17 cellular contexts compared by ENCODE assay signal in the genomic region with DNA sequence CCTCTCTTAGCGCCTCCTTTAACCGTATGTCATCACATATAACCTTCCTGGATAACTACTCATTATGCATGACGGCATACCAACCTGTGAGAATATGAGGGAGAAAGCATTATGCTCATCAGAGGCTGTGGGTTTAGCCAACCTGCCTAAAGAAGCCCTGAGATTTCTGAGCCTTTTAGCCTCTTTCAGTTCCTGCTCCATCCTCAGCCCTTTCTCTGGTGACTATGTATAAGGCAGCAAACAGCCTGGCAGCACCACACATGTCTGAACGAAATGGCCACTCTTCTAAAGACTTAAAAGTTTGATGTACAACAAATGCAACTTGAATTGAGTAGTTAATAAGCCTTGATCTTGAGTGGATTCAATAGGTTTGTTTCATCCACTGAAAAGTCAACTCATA.
DNase-seq lines count a peak whose midpoint lies in the region; ATAC-seq, FAIRE-seq and TF ChIP-seq lines count a peak whose summit lies in the region.
"Had no signal": no experiment of that assay in that cellular context is flagged by ENCODE, and none has a peak within 500 bp of the region (broad histone marks: within the 10 kb centered on the region; RNA-seq: fewer than 3 reads in every experiment).

No MANE protein-coding gene starts in this region.

- POLR2A ChIA-PET in K562 (lab: Yijun Ruan, JAX), result interaction anchor here (0.8 kb wide), 1 partner anchor 64 kb away, joined by 3 read pairs; no protein-coding TSS in a partner anchor
- POLR2A ChIA-PET in endothelial cell of umbilical vein (lab: Charles Lee), result no interaction called here
- POLR2A ChIA-PET in A673 (lab: Charles Lee; ENCODE audit: low non-redundant PET), result no interaction called here

- H3K23ac ChIP-seq in neuronal stem cell (ENCODE audit: low read depth, low read length, poor library complexity), result no peak overlapping the region

- H3K9ac ChIP-seq in HUES48 (ENCODE audit: low read depth, low read length) (no peak overlapping the region), K562 (ENCODE audit: insufficient read depth in 1 of 2, low read depth in 2 of 2, low read length in 2 of 2) (no peak overlapping the region), endothelial cell of umbilical vein (replicated peaks; ENCODE audit: extremely low read depth, insufficient read depth, low read length) (no peak overlapping the region), neuronal stem cell (ENCODE audit: low read depth, low read length, poor library complexity) (no peak overlapping the region)

- no peak overlapping the region for H2BK120ac ChIP-seq in neuronal stem cell (ENCODE audit: low read depth, low read length)

- no peak overlapping the region for H2AK5ac ChIP-seq in neuronal stem cell (ENCODE audit: low read depth, low read length)

- ATAC-seq in K562 (no peak), HG03354 (IDR thresholded peaks at IDR 0.05; ENCODE audit: poor library complexity, severe bottlenecking, unreplicated experiment) (no peak)

- no peak overlapping the region for H4K91ac ChIP-seq in neuronal stem cell (ENCODE audit: low read depth, low read length, poor library complexity)

- BruUV-seq in K562 (replicated peaks; lab: Mats Ljungman, UMichigan) (no TSS peak), endothelial cell of umbilical vein (replicated peaks; lab: Mats Ljungman, UMichigan) (no TSS peak), A673 (replicated peaks; lab: Mats Ljungman, UMichigan) (no TSS peak)

- H3K27me3 ChIP-seq in HUES48 (ENCODE audit: control insufficient read depth, insufficient read depth, low read length), result peaks cover 34% of the 10 kb centered on the region
- no peaks in the 10 kb centered on the region for H3K27me3 ChIP-seq in K562 (ENCODE audit: control insufficient read depth in 2 of 2, insufficient read depth in 2 of 2, low read length in 2 of 2)
- H3K27me3 ChIP-seq in endothelial cell of umbilical vein (ENCODE audit: control insufficient read depth in 2 of 2, insufficient read depth in 2 of 2, low read length in 2 of 2), result peaks cover 8 to 12% of the 10 kb centered on the region in 2 experiments
- H3K27me3 ChIP-seq in neuronal stem cell (ENCODE audit: control insufficient read depth in 3 of 3, insufficient read depth in 3 of 3, low read depth in 1 of 3, low read length in 3 of 3), result no peaks in the 10 kb centered on the region
- no peaks in the 10 kb centered on the region for H3K27me3 ChIP-seq in A673 (replicated peaks; ENCODE audit: insufficient read depth, low read depth, low read length, poor library complexity)

- no peak overlapping the region for H2BK15ac ChIP-seq in neuronal stem cell (ENCODE audit: low read length)

- H2AFZ ChIP-seq in K562 (ENCODE audit: low read depth, low read length) (no peak overlapping the region), endothelial cell of umbilical vein (ENCODE audit: low read depth, low read length) (no peak overlapping the region), neuronal stem cell (ENCODE audit: low read length) (no peak overlapping the region)

- dilution Hi-C loops in endothelial cell of umbilical vein (cut with MboI; ENCODE audit: extremely low pct_ligation_motif_present, low sequenced_read_pairs), result no loop called here

- no peak overlapping the region for H4K8ac ChIP-seq in neuronal stem cell (ENCODE audit: low read depth, low read length)

- H3K36me3 ChIP-seq in HUES48 (ENCODE audit: control insufficient read depth, insufficient read depth, low read length) (no peaks in the 10 kb centered on the region), K562 (ENCODE audit: control insufficient read depth, insufficient read depth, low read length) (no peaks in the 10 kb centered on the region), endothelial cell of umbilical vein (ENCODE audit: control insufficient read depth in 2 of 2, extremely low read depth in 1 of 2, insufficient read depth in 2 of 2, low read length in 2 of 2) (no peaks in the 10 kb centered on the region), neuronal stem cell (replicated peaks in 1 of 2; ENCODE audit: control insufficient read depth in 2 of 2, insufficient read depth in 2 of 2, low read length in 2 of 2) (peaks cover 0 to 2% of the 10 kb centered on the region in 2 donors), A673 (ENCODE audit: insufficient read depth, low read length, poor library complexity, severe bottlenecking) (no peaks in the 10 kb centered on the region)

- H3K4me3 ChIP-seq in HUES48 (ENCODE audit: low read depth, low read length), result no peak overlapping the region
- no peak overlapping the region for H3K4me3 ChIP-seq in K562
- H3K4me3 ChIP-seq in endothelial cell of umbilical vein (replicated peaks in 1 of 3; ENCODE audit: insufficient read depth in 1 of 3, low read depth in 1 of 3, low read length in 3 of 3), result no peak overlapping the region
- H3K4me3 ChIP-seq in neuronal stem cell (ENCODE audit: low read length in 2 of 2), result no peak overlapping the region
- no peak overlapping the region for H3K4me3 ChIP-seq in A673 (ENCODE audit: low read depth, low read length, poor library complexity, severe bottlenecking)

- H3K27ac ChIP-seq in HUES48 (ENCODE audit: low read depth, low read length), result peak overlapping the region; percentile 36
- no peak overlapping the region for H3K27ac ChIP-seq in K562 (ENCODE audit: extremely low read depth, low read depth, low read length)
- no peak overlapping the region for H3K27ac ChIP-seq in endothelial cell of umbilical vein (ENCODE audit: insufficient read depth, low read depth, low read length)
- peak overlapping the region; percentile 87 for H3K27ac ChIP-seq in neuronal stem cell (replicated peaks; ENCODE audit: low read length)
- no peak overlapping the region for H3K27ac ChIP-seq in A673 (ENCODE audit: low read depth, low read length, poor library complexity, severe bottlenecking)

- H3K9me1 ChIP-seq in K562 (ENCODE audit: control insufficient read depth, insufficient read depth, low read length) (no peaks in the 10 kb centered on the region), endothelial cell of umbilical vein (replicated peaks; ENCODE audit: control insufficient read depth, extremely low read depth, insufficient read depth, low read length) (no peaks in the 10 kb centered on the region)

- no peak overlapping the region for H3K14ac ChIP-seq in neuronal stem cell (ENCODE audit: low read length)

- H3K79me2 ChIP-seq in K562 (ENCODE audit: control insufficient read depth, insufficient read depth, low read length) (no peaks in the 10 kb centered on the region), endothelial cell of umbilical vein (ENCODE audit: control insufficient read depth, insufficient read depth, low read length) (no peaks in the 10 kb centered on the region)

- no peak overlapping the region for H2BK12ac ChIP-seq in neuronal stem cell (ENCODE audit: low read length)

- H3K9me3 ChIP-seq in HUES48 (ENCODE audit: control insufficient read depth, insufficient read depth, low read length) (no peaks in the 10 kb centered on the region), K562 (replicated peaks; ENCODE audit: control insufficient read depth, insufficient read depth, low read depth, low read length) (no peaks in the 10 kb centered on the region), endothelial cell of umbilical vein (replicated peaks; ENCODE audit: control insufficient read depth, insufficient read depth, low read length) (no peaks in the 10 kb centered on the region), neuronal stem cell (replicated peaks in 1 of 2; ENCODE audit: control insufficient read depth in 2 of 2, insufficient read depth in 1 of 2, low read depth in 1 of 2, low read length in 2 of 2) (no peaks in the 10 kb centered on the region), A673 (ENCODE audit: low read depth, low read length, poor library complexity, severe bottlenecking) (no peaks in the 10 kb centered on the region)

- no peak for TF ChIP-seq EP300 in K562 (IDR thresholded peaks at IDR 0.05; ENCODE audit: low read length)

- FAIRE-seq in K562 (lab: Jason Lieb, UNC) (peak; percentile 54), endothelial cell of umbilical vein (lab: Jason Lieb, UNC) (peak; percentile 35)

- TF ChIP-seq CTCF in K562 (IDR thresholded peaks at IDR 0.05 in 2 of 3, conservative IDR thresholded peaks at IDR 0.05 in 1 of 3; ENCODE audit: insufficient read depth in 2 of 3, low read depth in 1 of 3, low read length in 3 of 3) (no peak), endothelial cell of umbilical vein (IDR thresholded peaks at IDR 0.05; ENCODE audit: extremely low read depth in 1 of 2, insufficient read depth in 1 of 2, low read depth in 1 of 2, low read length in 2 of 2) (no peak), A673 (conservative IDR thresholded peaks at IDR 0.05; ENCODE audit: low read depth, low read length) (no peak)

- no peak overlapping the region for H2BK5ac ChIP-seq in neuronal stem cell (ENCODE audit: low read length)

- CTCF ChIA-PET in K562 (lab: Yijun Ruan, JAX; ENCODE audit: low intra/inter-chr PET ratio), result no interaction called here
- CTCF ChIA-PET in endothelial cell of umbilical vein (lab: Charles Lee), result interaction anchor here (0.8 to 2.9 kb wide), 4 partner anchors 9 to 714 kb away, joined by 3 to 22 read pairs (median 4); no protein-coding TSS in a partner anchor
- CTCF ChIA-PET in A673 (lab: Charles Lee), result no interaction called here

- no peak overlapping the region for H3K4ac ChIP-seq in neuronal stem cell (ENCODE audit: low read length)

- 11% methylated on average over 4 of the region's 4 CpGs for WGBS in K562 (ENCODE audit: insufficient coverage, low coverage, missing lambda C conversion rate)
- WGBS in neuronal stem cell (ENCODE audit: extremely low coverage in 2 of 2, insufficient read length in 2 of 2, insufficient replicate concordance in 1 of 2), 2 donors, result no CpG with 5 or more reads among the region's 4 CpGs

- no peak for TF ChIP-seq RAD21 in K562 (CRISPR knock-in tag; conservative IDR thresholded peaks at IDR 0.05 in 1 of 2, IDR thresholded peaks at IDR 0.05 in 1 of 2)

- peaks cover 18% of the 10 kb centered on the region for H3K4me1 ChIP-seq in HUES48 (ENCODE audit: control insufficient read depth, insufficient read depth, low read length)
- no peaks in the 10 kb centered on the region for H3K4me1 ChIP-seq in K562 (replicated peaks in 1 of 2; ENCODE audit: control insufficient read depth in 2 of 2, insufficient read depth in 2 of 2, low read length in 2 of 2)
- H3K4me1 ChIP-seq in endothelial cell of umbilical vein (ENCODE audit: control insufficient read depth, extremely low read depth, insufficient read depth, low read length), result no peaks in the 10 kb centered on the region
- H3K4me1 ChIP-seq in neuronal stem cell (ENCODE audit: control insufficient read depth in 2 of 2, insufficient read depth in 1 of 2, low read depth in 1 of 2, low read length in 2 of 2), result peaks cover 15 to 22% of the 10 kb centered on the region in 2 donors
- H3K4me1 ChIP-seq in A673 (ENCODE audit: insufficient read depth, low read length, poor library complexity, severe bottlenecking), result no peaks in the 10 kb centered on the region

- H3K18ac ChIP-seq in neuronal stem cell (ENCODE audit: low read length), result peak overlapping the region; percentile 31

- TF ChIP-seq POLR2A in K562 (conservative IDR thresholded peaks at IDR 0.05) (no peak), endothelial cell of umbilical vein (IDR thresholded peaks at IDR 0.05; ENCODE audit: low read depth, low read length) (no peak)

- in situ Hi-C loops in K562 (cut with MboI), result no loop called here

- intact Hi-C loops in K562 (cut with micrococcal nuclease), result loop anchor here (5.0 kb wide), 1 partner anchor 583 kb away; no protein-coding TSS in a partner anchor
- intact Hi-C loops in endothelial cell of umbilical vein (cut with micrococcal nuclease), result loop anchor here (5.0 to 10.0 kb wide), 3 partner anchors 519 to 763 kb away; no protein-coding TSS in a partner anchor
- intact Hi-C loops in A673 (cut with micrococcal nuclease; ENCODE audit: unreplicated experiment), result loop anchor here (5.0 to 10.0 kb wide), 2 partner anchors 291 to 763 kb away; no protein-coding TSS in a partner anchor

- no peaks in the 10 kb centered on the region for H3K79me1 ChIP-seq in neuronal stem cell (ENCODE audit: low read depth, low read length)

- DNase-seq in K562 (ENCODE audit: extremely low read depth in 1 of 4, low spot score in 3 of 4) (no peak), endothelial cell of umbilical vein (ENCODE audit: low read depth, low spot score) (no peak), neuronal stem cell (ENCODE audit: low spot score) (peak; percentile 35), HK-2 (ENCODE audit: unreplicated experiment) (no peak), A673 (ENCODE audit: low spot score) (no peak)
- DNase-seq: 8988T; ACHN; C1 segment of cervical spinal cord; Calu3; CD4-positive, alpha-beta T cell; DMS 273 treated with DMSO at 0.1 percent for 48 hours; GOT3; H9; IMR-90; KG1 had no signal

- H3K4me2 ChIP-seq in K562 (ENCODE audit: insufficient read depth, low read length), result no peak overlapping the region
- no peak overlapping the region for H3K4me2 ChIP-seq in endothelial cell of umbilical vein (ENCODE audit: insufficient read depth, low read length)
- H3K4me2 ChIP-seq in neuronal stem cell (ENCODE audit: insufficient read depth, low read length, poor library complexity, severe bottlenecking), result no peak overlapping the region

- H4K20me1 ChIP-seq in K562 (replicated peaks; ENCODE audit: control insufficient read depth, insufficient read depth, low read length), result no peaks in the 10 kb centered on the region
- no peaks in the 10 kb centered on the region for H4K20me1 ChIP-seq in endothelial cell of umbilical vein (replicated peaks; ENCODE audit: control insufficient read depth, extremely low read depth, insufficient read depth, low read length)

Comparison
In these comparisons a context has a peak if more than half of its experiments do, and no peak if none do; other contexts are left out.
1. H3K27ac ChIP-seq: peak in HUES48 (single experiment) and neuronal stem cell (single experiment); none in K562 (single experiment), endothelial cell of umbilical vein (single experiment) and A673 (single experiment).